ENCODE assay signal across 34 cellular contexts in genomic region chr4:83734576-83734975, GRCh38.
"Had no signal": no experiment of that assay in that cellular context is flagged by ENCODE, and none has a peak within 500 bp of the region (broad histone marks: within the 10 kb centered on the region; RNA-seq: fewer than 3 reads in every experiment).

No MANE protein-coding gene starts in this region.

- H3K27me3 ChIP-seq: MG63 had no signal

- H3K4me3 ChIP-seq: MG63 had no signal

- H3K36me3 ChIP-seq: MG63 had no signal

- DNase-seq: Karpas-422, Kasumi-1, MG63, MM.1S, MV-4-11, NCI-H1048, NCI-H1092, NCI-H1092 treated with DMSO at 0.1 percent for 48 hours, NCI-H1105, NCI-H1105 treated with DMSO at 0.1 percent for 48 hours, NCI-H1417, NCI-H1417 treated with DMSO at 0.1 percent for 48 hours, NCI-H1436, NCI-H1436 treated with DMSO at 0.1 percent for 48 hours, NCI-H146, NCI-H1694, NCI-H1694 treated with DMSO at 0.1 percent for 48 hours, NCI-H187, NCI-H187 treated with DMSO at 0.1 percent for 48 hours, NCI-H1930, NCI-H2029, NCI-H2029 treated with DMSO at 0.1 percent for 48 hours, NCI-H2081, NCI-H2081 treated with DMSO at 0.1 percent for 48 hours, NCI-H2107, NCI-H2171, NCI-H2171 treated with DMSO at 0.1 percent for 48 hours, NCI-H2227 treated with DMSO at 0.1 percent for 48 hours, NCI-H226, NCI-H345, NCI-H446, NCI-H446 treated with DMSO at 0.1 percent for 48 hours, NCI-H510A had no signal

- H3K9ac ChIP-seq: KMS-11 had no signal

- H3K9me3 ChIP-seq: MG63 had no signal

- H3K27ac ChIP-seq: KMS-11 had no signal

- H3K4me2 ChIP-seq: KMS-11 had no signal
